10 cellular contexts compared by ENCODE assay signal in the genomic region with DNA sequence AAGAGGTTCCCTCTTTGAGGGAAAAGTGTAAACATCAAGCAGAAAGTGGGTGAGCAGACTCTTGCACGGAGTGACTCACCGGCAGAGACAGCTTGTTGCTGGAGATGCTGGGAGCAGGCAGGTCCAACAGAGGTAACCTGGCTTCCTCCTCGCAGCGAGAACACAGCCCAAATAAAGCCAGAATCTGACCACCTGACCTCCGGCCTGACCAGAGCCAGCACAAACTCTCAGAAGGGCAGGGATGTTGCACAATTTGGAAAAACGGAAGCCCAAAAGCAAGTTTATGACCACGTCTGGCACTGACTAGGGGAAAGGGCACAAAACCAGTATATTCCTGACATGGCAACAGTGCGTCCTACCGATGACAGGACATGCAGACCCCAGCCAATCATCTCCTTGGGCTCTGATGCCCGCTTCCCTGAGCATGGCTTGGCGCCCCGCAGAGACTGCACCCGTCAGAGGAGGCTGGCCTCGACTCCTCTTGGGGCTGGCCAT. TPM values are rescaled to one million over a fixed set of nuclear protein-coding genes. Genes with fewer than 3 reads are reported as not detected.
DNase-seq lines count a peak whose midpoint lies in the region; ATAC-seq and TF ChIP-seq lines count a peak whose summit lies in the region.
"Had no signal": no experiment of that assay in that cellular context is flagged by ENCODE, and none has a peak within 500 bp of the region (broad histone marks: within the 10 kb centered on the region; RNA-seq: fewer than 3 reads in every experiment).

No MANE protein-coding gene starts in this region.

- peaks cover 17 to 20% of the 10 kb centered on the region in 2 donors for H3K36me3 Mint-ChIP-seq in CD14-positive monocyte
- no peaks in the 10 kb centered on the region for H3K36me3 Mint-ChIP-seq in natural killer cell treated with Interleukin-12 subunit alpha and Interleukin-12 subunit beta and Interleukin-15 and Interleukin-18, amount 100 ng/mL, for 72 hours

- no peak overlapping the region for H3K4me3 ChIP-seq in PC-9
- H3K4me3 ChIP-seq in fibroblast of villous mesenchyme (ENCODE audit: low read depth, low read length), result no peak overlapping the region
- no peak overlapping the region for H3K4me3 ChIP-seq in osteoblast (ENCODE audit: insufficient read depth, low read length)
- no peak overlapping the region; the same call in 1 of the 2 replicates for H3K4me3 ChIP-seq in BE2C (ENCODE audit: low read depth, low read length)
- H3K4me3 ChIP-seq: ovary had no signal

- peaks cover 8% of the 10 kb centered on the region for H3K4me1 ChIP-seq in PC-9 (replicated peaks; ENCODE audit: insufficient read depth)
- H3K4me1 ChIP-seq in osteoblast (ENCODE audit: insufficient read depth, low read length), result peaks cover 22% of the 10 kb centered on the region
- H3K4me1 ChIP-seq in BE2C, result peaks cover 42% of the 10 kb centered on the region

- no peaks in the 10 kb centered on the region for H3K27me3 ChIP-seq in PC-9 (ENCODE audit: insufficient read depth, low read depth)
- no peaks in the 10 kb centered on the region for H3K27me3 ChIP-seq in osteoblast (ENCODE audit: insufficient read depth, low read length)
- no peaks in the 10 kb centered on the region for H3K27me3 ChIP-seq in BE2C
- H3K27me3 ChIP-seq: ovary had no signal

- H3K4me3 Mint-ChIP-seq in CD14-positive monocyte, result peak overlapping the region; percentile 67 to 89
- no peak overlapping the region for H3K4me3 Mint-ChIP-seq in natural killer cell treated with Interleukin-12 subunit alpha and Interleukin-12 subunit beta and Interleukin-15 and Interleukin-18, amount 100 ng/mL, for 72 hours
- H3K4me3 Mint-ChIP-seq: activated CD8-positive, alpha-beta T cell treated with anti-CD3 and anti-CD28 coated beads, Interleukin-2, amount 10 ng/mL, durations not matched to agents 7 days and 5 days had no signal

- peaks cover 17% of the 10 kb centered on the region for H3F3A ChIP-seq in PC-9 (ENCODE audit: insufficient read depth, low read depth)

- H3K4me2 ChIP-seq in PC-9 (0 out of 2 replicates have a peak overlapping the region, but pooled peaks have one; percentile 5), osteoblast (ENCODE audit: insufficient read depth, low read length) (peak overlapping the region; percentile 59)

- no peaks in the 10 kb centered on the region for H3K79me2 ChIP-seq in PC-9 (ENCODE audit: low read depth)
- H3K79me2 ChIP-seq in osteoblast (ENCODE audit: insufficient read depth, low read length), result peaks cover 54% of the 10 kb centered on the region

- H3K27me3 Mint-ChIP-seq in CD14-positive monocyte (ENCODE audit: low read depth in 3 of 3), result peaks cover 0 to 4% (median 1%) of the 10 kb centered on the region in 3 donors
- H3K27me3 Mint-ChIP-seq in natural killer cell treated with Interleukin-12 subunit alpha and Interleukin-12 subunit beta and Interleukin-15 and Interleukin-18, amount 100 ng/mL, for 72 hours, result no peaks in the 10 kb centered on the region

- peaks cover 78% of the 10 kb centered on the region for H3K4me1 Mint-ChIP-seq in CD14-positive monocyte
- peaks cover 26 to 33% of the 10 kb centered on the region in 2 donors for H3K4me1 Mint-ChIP-seq in natural killer cell treated with Interleukin-12 subunit alpha and Interleukin-12 subunit beta and Interleukin-15 and Interleukin-18, amount 100 ng/mL, for 72 hours (ENCODE audit: low read depth in 2 of 2)

- H4K20me1 ChIP-seq in PC-9 (ENCODE audit: insufficient read depth) (no peaks in the 10 kb centered on the region), osteoblast (ENCODE audit: insufficient read depth, low read length) (peaks cover 37% of the 10 kb centered on the region)

- H3K27ac Mint-ChIP-seq in CD14-positive monocyte, result peak overlapping the region; percentile 82 to 96 (median 92)
- no peak overlapping the region for H3K27ac Mint-ChIP-seq in natural killer cell treated with Interleukin-12 subunit alpha and Interleukin-12 subunit beta and Interleukin-15 and Interleukin-18, amount 100 ng/mL, for 72 hours
- H3K27ac Mint-ChIP-seq: activated CD8-positive, alpha-beta T cell treated with anti-CD3 and anti-CD28 coated beads, Interleukin-2, amount 10 ng/mL, durations not matched to agents 7 days and 5 days had no signal

- H3K9me2 ChIP-seq in PC-9 (ENCODE audit: insufficient read depth), result no peaks in the 10 kb centered on the region

- H2AFZ ChIP-seq in PC-9, result no peak overlapping the region
- peak overlapping the region; percentile 67 for H2AFZ ChIP-seq in osteoblast (ENCODE audit: low read length)

- H3K36me3 ChIP-seq in PC-9 (ENCODE audit: low read depth), result no peaks in the 10 kb centered on the region
- no peaks in the 10 kb centered on the region for H3K36me3 ChIP-seq in osteoblast (ENCODE audit: insufficient read depth, low read length)
- 0 out of 2 replicates have a peak, but pooled peaks cover 6% of the 10 kb centered on the region for H3K36me3 ChIP-seq in BE2C
- H3K36me3 ChIP-seq: ovary had no signal

- DNase-seq in CD14-positive monocyte (ENCODE audit: low spot score), result peak; percentile 82
- DNase-seq in PC-9, result peak in 1 of 2 experiments; percentile 29
- DNase-seq in fibroblast of villous mesenchyme (ENCODE audit: low read depth), result peak; percentile 54
- peak; percentile 77 for DNase-seq in osteoblast (ENCODE audit: insufficient read length, low spot score, missing footprints)
- no peak for DNase-seq in natural killer cell treated with Interleukin-12 subunit alpha and Interleukin-12 subunit beta and Interleukin-15 and Interleukin-18, amount 100 ng/mL, for 72 hours (ENCODE audit: low spot score)
- no peak for DNase-seq in activated naive CD4-positive, alpha-beta T cell treated with Interleukin-2 at 50 U/mL for 16 hours
- no peak for DNase-seq in BE2C
- DNase-seq: activated CD8-positive, alpha-beta T cell treated with anti-CD3 and anti-CD28 coated beads, Interleukin-2, amount 10 ng/mL, durations not matched to agents 7 days and 5 days; ovary had no signal

- peaks cover 0 to 1% (median 0%) of the 10 kb centered on the region in 7 donors for H3K9me3 Mint-ChIP-seq in CD14-positive monocyte
- H3K9me3 Mint-ChIP-seq in natural killer cell treated with Interleukin-12 subunit alpha and Interleukin-12 subunit beta and Interleukin-15 and Interleukin-18, amount 100 ng/mL, for 72 hours, result no peaks in the 10 kb centered on the region

- TF ChIP-seq CTCF in CD14-positive monocyte (IDR thresholded peaks at IDR 0.05), result no peak
- TF ChIP-seq CTCF in PC-9 (conservative IDR thresholded peaks at IDR 0.05), result no peak
- TF ChIP-seq CTCF in fibroblast of villous mesenchyme (IDR thresholded peaks at IDR 0.05; ENCODE audit: insufficient read depth, low read depth, low read length), result no peak
- TF ChIP-seq CTCF in osteoblast (IDR thresholded peaks at IDR 0.05; ENCODE audit: extremely low read depth, low read depth, low read length), result no peak
- TF ChIP-seq CTCF in BE2C (IDR thresholded peaks at IDR 0.05; ENCODE audit: low read depth, low read length), result no peak

- CTCF ChIA-PET in PC-9 (lab: Charles Lee), result interaction anchor here (0.6 kb wide), 1 partner anchor 424 kb away, joined by 3 read pairs; no protein-coding TSS in a partner anchor

- POLR2A ChIA-PET in PC-9 (lab: Charles Lee; ENCODE audit: unreplicated experiment), result no interaction called here

- intact Hi-C loops in CD14-positive monocyte (cut with micrococcal nuclease) (loop anchor here (2.0 to 10.0 kb wide), 2 partner anchors 13 to 343 kb away; partner anchors contain the start of gene SLC36A4 (in 1 of the 2)), PC-9 (cut with micrococcal nuclease; ENCODE audit: unreplicated experiment) (no loop called here)

- no peak for ATAC-seq in natural killer cell treated with Interleukin-12 subunit alpha and Interleukin-12 subunit beta and Interleukin-15 and Interleukin-18, amount 100 ng/mL, for 72 hours
- ATAC-seq in GM21447 (IDR thresholded peaks at IDR 0.05; ENCODE audit: unreplicated experiment), result no peak
- ATAC-seq: activated CD8-positive, alpha-beta T cell treated with anti-CD3 and anti-CD28 coated beads, Interleukin-2, amount 10 ng/mL, durations not matched to agents 7 days and 5 days had no signal

- H3K27ac ChIP-seq in PC-9 (no peak overlapping the region), osteoblast (ENCODE audit: low read depth, low read length) (no peak overlapping the region)
- H3K27ac ChIP-seq: ovary had no signal

- H3K9me3 ChIP-seq in PC-9 (ENCODE audit: insufficient read depth, low read depth), result no peaks in the 10 kb centered on the region
- H3K9me3 ChIP-seq in osteoblast (ENCODE audit: low read depth, low read length), result no peaks in the 10 kb centered on the region
- no peaks in the 10 kb centered on the region for H3K9me3 ChIP-seq in BE2C
- H3K9me3 ChIP-seq: ovary had no signal

- no TSS peak for BruUV-seq in PC-9 (replicated peaks; lab: Mats Ljungman, UMichigan)

RNA-seq across cellular contexts. Expression of gene SMCO4, which starts 5.4 kb away (rescaled TPM):
- polyA plus RNA-seq in CD14-positive monocyte, result 100 to 1,000 TPM; 169 to 242 TPM
- 19.6 and 23.0 TPM in 2 replicates for total RNA-seq in PC-9 (2021)
- 8.4 and 9.1 TPM in 2 replicates for total RNA-seq in fibroblast of villous mesenchyme
- total RNA-seq in osteoblast, result 14.4 and 15.6 TPM in 2 replicates
- 10 to 100 TPM; 12.7 to 17.9 TPM for total RNA-seq in natural killer cell treated with Interleukin-12 subunit alpha and Interleukin-12 subunit beta and Interleukin-15 and Interleukin-18, amount 100 ng/mL, for 72 hours
- polyA plus RNA-seq in BE2C (2012; ENCODE audit: insufficient read depth, insufficient read length, low read depth), result 83.5 TPM

Comparison
In these comparisons a context has a peak if more than half of its experiments do, and no peak if none do; other contexts are left out.
1. DNase-seq: peak in CD14-positive monocyte (single experiment), fibroblast of villous mesenchyme (single experiment) and osteoblast (single experiment); none in natural killer cell treated with Interleukin-12 subunit alpha and Interleukin-12 subunit beta and Interleukin-15 and Interleukin-18, amount 100 ng/mL, for 72 hours (single experiment), activated naive CD4-positive, alpha-beta T cell treated with Interleukin-2 at 50 U/mL for 16 hours (single experiment) and BE2C (single experiment).
2. H3K27ac Mint-ChIP-seq: peak in CD14-positive monocyte (7 of 7); none in natural killer cell treated with Interleukin-12 subunit alpha and Interleukin-12 subunit beta and Interleukin-15 and Interleukin-18, amount 100 ng/mL, for 72 hours (0 of 2).